Comparison of ENCODE assay signal across 1 cellular context in genomic region chr4:88283661-88284377, GRCh38.
TF ChIP-seq lines count a peak whose summit lies in the region.

No MANE protein-coding gene starts in this region.

TF ChIP-seq in GM12878, 131 proteins besides CTCF, POLR2A, EP300 and RAD21 (continued from another document and continues in another):
- no peak for TF ChIP-seq CUX1 (IDR thresholded peaks at IDR 0.05; ENCODE audit: insufficient replicate concordance, low read depth, low read length)
- TF ChIP-seq CEBPB (IDR thresholded peaks at IDR 0.05; ENCODE audit: borderline replicate concordance in 1 of 2, low read depth in 2 of 2, low read length in 2 of 2): no peak
- no peak for TF ChIP-seq EZH2 (IDR thresholded peaks at IDR 0.05; ENCODE audit: borderline replicate concordance, control insufficient read depth, low read depth, low read length)
- no peak for TF ChIP-seq NFYA (IDR thresholded peaks at IDR 0.05; ENCODE audit: borderline replicate concordance, low read depth, low read length)
- TF ChIP-seq RELA (IDR thresholded peaks at IDR 0.05; ENCODE audit: borderline replicate concordance, partially characterized antibody): no peak
- TF ChIP-seq PKNOX1 (IDR thresholded peaks at IDR 0.05): 0 out of 2 replicates have a peak, but pooled peaks have one; percentile 3
- TF ChIP-seq ZBED1 (IDR thresholded peaks at IDR 0.05; ENCODE audit: borderline replicate concordance): no peak
- TF ChIP-seq USF2 (IDR thresholded peaks at IDR 0.05; ENCODE audit: borderline replicate concordance, low read depth, low read length): no peak
- TF ChIP-seq ZBTB4 (CRISPR knock-in tag; IDR thresholded peaks at IDR 0.05): no peak
- no peak for TF ChIP-seq PML (IDR thresholded peaks at IDR 0.05; ENCODE audit: low read length)
- peak; percentile 68 for TF ChIP-seq SIN3A (IDR thresholded peaks at IDR 0.05; ENCODE audit: low read depth, low read length)
- TF ChIP-seq ZNF622 (IDR thresholded peaks at IDR 0.05): no peak
- TF ChIP-seq ZNF687 (IDR thresholded peaks at IDR 0.05): no peak
- TF ChIP-seq EED (IDR thresholded peaks at IDR 0.05; ENCODE audit: low read depth): no peak
- no peak for TF ChIP-seq SP1 (IDR thresholded peaks at IDR 0.05; ENCODE audit: low read depth, low read length)
- TF ChIP-seq SMAD5 (IDR thresholded peaks at IDR 0.05; ENCODE audit: low read depth): 0 out of 2 replicates have a peak, but pooled peaks have one; percentile 17
- no peak for TF ChIP-seq TCF12 (IDR thresholded peaks at IDR 0.05; ENCODE audit: low read depth, low read length)
- no peak for TF ChIP-seq JUND (IDR thresholded peaks at IDR 0.05; ENCODE audit: low read depth, low read length)
- TF ChIP-seq NKRF (conservative IDR thresholded peaks at IDR 0.05): no peak; the same call in 1 of the 2 replicates
- no peak for TF ChIP-seq FOS (IDR thresholded peaks at IDR 0.05; ENCODE audit: borderline replicate concordance, extremely low read depth, insufficient read length)
- TF ChIP-seq NR2C2 (IDR thresholded peaks at IDR 0.05; ENCODE audit: borderline replicate concordance, control insufficient read depth, insufficient read length, low read depth): no peak
- no peak for TF ChIP-seq ZBTB33 (IDR thresholded peaks at IDR 0.05)
- no peak for TF ChIP-seq BCL3 (IDR thresholded peaks at IDR 0.05; ENCODE audit: borderline replicate concordance, insufficient read depth, low read depth, low read length, poor library complexity, severe bottlenecking)
- no peak for TF ChIP-seq TBL1XR1 (IDR thresholded peaks at IDR 0.05; ENCODE audit: low read depth, low read length)
- TF ChIP-seq SMAD1 (IDR thresholded peaks at IDR 0.05; ENCODE audit: low read depth, partially characterized antibody): peak; percentile 66
- no peak for TF ChIP-seq USF1 (IDR thresholded peaks at IDR 0.05; ENCODE audit: borderline replicate concordance, extremely low read length, insufficient read depth, low read depth, low read length)
- peak; percentile 80; the same call in 1 of the 2 replicates for TF ChIP-seq SMARCA5 (IDR thresholded peaks at IDR 0.05)
- TF ChIP-seq RELB (IDR thresholded peaks at IDR 0.05; ENCODE audit: low read depth): no peak
- no peak for TF ChIP-seq BMI1 (IDR thresholded peaks at IDR 0.05; ENCODE audit: borderline replicate concordance)
- no peak for TF ChIP-seq SIX5 (IDR thresholded peaks at IDR 0.05; ENCODE audit: low read depth, low read length, severe bottlenecking)
- TF ChIP-seq CBX3 (IDR thresholded peaks at IDR 0.05; ENCODE audit: borderline replicate concordance, low read depth): no peak
- TF ChIP-seq POLR2AphosphoS5 (IDR thresholded peaks at IDR 0.05; ENCODE audit: low read length): peak; percentile 28; the same call in 1 of the 2 replicates
- TF ChIP-seq STAT1 (conservative IDR thresholded peaks at IDR 0.05): no peak
